ENCODE assay signal across 2 cellular contexts in genomic region chr10:2144584-2144983, GRCh38.
TF ChIP-seq lines count a peak whose summit lies in the region.

No MANE protein-coding gene starts in this region.

TF ChIP-seq in GM23338, 12 proteins besides CTCF, POLR2A, EP300 and RAD21:
- TF ChIP-seq, protein P1, sequence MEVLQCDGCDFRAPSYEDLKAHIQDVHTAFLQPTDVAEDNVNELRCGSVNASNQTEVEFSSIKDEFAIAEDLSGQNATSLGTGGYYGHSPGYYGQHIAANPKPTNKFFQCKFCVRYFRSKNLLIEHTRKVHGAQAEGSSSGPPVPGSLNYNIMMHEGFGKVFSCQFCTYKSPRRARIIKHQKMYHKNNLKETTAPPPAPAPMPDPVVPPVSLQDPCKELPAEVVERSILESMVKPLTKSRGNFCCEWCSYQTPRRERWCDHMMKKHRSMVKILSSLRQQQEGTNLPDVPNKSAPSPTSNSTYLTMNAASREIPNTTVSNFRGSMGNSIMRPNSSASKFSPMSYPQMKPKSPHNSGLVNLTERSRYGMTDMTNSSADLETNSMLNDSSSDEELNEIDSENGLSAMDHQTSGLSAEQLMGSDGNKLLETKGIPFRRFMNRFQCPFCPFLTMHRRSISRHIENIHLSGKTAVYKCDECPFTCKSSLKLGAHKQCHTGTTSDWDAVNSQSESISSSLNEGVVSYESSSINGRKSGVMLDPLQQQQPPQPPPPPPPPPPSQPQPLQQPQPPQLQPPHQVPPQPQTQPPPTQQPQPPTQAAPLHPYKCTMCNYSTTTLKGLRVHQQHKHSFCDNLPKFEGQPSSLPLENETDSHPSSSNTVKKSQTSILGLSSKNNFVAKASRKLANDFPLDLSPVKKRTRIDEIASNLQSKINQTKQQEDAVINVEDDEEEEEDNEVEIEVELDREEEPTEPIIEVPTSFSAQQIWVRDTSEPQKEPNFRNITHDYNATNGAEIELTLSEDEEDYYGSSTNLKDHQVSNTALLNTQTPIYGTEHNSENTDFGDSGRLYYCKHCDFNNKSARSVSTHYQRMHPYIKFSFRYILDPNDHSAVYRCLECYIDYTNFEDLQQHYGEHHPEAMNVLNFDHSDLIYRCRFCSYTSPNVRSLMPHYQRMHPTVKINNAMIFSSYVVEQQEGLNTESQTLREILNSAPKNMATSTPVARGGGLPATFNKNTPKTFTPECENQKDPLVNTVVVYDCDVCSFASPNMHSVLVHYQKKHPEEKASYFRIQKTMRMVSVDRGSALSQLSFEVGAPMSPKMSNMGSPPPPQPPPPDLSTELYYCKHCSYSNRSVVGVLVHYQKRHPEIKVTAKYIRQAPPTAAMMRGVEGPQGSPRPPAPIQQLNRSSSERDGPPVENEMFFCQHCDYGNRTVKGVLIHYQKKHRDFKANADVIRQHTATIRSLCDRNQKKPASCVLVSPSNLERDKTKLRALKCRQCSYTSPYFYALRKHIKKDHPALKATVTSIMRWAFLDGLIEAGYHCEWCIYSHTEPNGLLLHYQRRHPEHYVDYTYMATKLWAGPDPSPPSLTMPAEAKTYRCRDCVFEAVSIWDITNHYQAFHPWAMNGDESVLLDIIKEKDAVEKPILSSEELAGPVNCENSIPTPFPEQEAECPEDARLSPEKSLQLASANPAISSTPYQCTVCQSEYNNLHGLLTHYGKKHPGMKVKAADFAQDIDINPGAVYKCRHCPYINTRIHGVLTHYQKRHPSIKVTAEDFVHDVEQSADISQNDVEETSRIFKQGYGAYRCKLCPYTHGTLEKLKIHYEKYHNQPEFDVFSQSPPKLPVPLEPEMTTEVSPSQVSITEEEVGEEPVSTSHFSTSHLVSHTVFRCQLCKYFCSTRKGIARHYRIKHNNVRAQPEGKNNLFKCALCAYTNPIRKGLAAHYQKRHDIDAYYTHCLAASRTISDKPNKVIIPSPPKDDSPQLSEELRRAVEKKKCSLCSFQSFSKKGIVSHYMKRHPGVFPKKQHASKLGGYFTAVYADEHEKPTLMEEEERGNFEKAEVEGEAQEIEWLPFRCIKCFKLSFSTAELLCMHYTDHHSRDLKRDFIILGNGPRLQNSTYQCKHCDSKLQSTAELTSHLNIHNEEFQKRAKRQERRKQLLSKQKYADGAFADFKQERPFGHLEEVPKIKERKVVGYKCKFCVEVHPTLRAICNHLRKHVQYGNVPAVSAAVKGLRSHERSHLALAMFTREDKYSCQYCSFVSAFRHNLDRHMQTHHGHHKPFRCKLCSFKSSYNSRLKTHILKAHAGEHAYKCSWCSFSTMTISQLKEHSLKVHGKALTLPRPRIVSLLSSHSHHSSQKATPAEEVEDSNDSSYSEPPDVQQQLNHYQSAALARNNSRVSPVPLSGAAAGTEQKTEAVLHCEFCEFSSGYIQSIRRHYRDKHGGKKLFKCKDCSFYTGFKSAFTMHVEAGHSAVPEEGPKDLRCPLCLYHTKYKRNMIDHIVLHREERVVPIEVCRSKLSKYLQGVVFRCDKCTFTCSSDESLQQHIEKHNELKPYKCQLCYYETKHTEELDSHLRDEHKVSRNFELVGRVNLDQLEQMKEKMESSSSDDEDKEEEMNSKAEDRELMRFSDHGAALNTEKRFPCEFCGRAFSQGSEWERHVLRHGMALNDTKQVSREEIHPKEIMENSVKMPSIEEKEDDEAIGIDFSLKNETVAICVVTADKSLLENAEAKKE (CRISPR knock-in tag; IDR thresholded peaks at IDR 0.05), result no peak
- TF ChIP-seq ZNF331 (CRISPR knock-in tag; IDR thresholded peaks at IDR 0.05; ENCODE audit: low read depth) (no peak), POLR2AphosphoS5 (IDR thresholded peaks at IDR 0.05; ENCODE audit: low read depth) (no peak), EZH2phosphoT487 (IDR thresholded peaks at IDR 0.05; ENCODE audit: unreplicated experiment) (no peak), EZH2 (IDR thresholded peaks at IDR 0.05; ENCODE audit: low read depth, unreplicated experiment) (no peak), ZNF114 (CRISPR knock-in tag; IDR thresholded peaks at IDR 0.05) (no peak), JUNB (IDR thresholded peaks at IDR 0.05; ENCODE audit: unreplicated experiment) (no peak), NANOG (IDR thresholded peaks at IDR 0.05; ENCODE audit: borderline replicate concordance) (no peak), CREB1 (CRISPR knock-in tag; IDR thresholded peaks at IDR 0.05; ENCODE audit: low read depth) (no peak), STAT1 (IDR thresholded peaks at IDR 0.05; ENCODE audit: unreplicated experiment) (no peak)
- TF ChIP-seq, protein P2, sequence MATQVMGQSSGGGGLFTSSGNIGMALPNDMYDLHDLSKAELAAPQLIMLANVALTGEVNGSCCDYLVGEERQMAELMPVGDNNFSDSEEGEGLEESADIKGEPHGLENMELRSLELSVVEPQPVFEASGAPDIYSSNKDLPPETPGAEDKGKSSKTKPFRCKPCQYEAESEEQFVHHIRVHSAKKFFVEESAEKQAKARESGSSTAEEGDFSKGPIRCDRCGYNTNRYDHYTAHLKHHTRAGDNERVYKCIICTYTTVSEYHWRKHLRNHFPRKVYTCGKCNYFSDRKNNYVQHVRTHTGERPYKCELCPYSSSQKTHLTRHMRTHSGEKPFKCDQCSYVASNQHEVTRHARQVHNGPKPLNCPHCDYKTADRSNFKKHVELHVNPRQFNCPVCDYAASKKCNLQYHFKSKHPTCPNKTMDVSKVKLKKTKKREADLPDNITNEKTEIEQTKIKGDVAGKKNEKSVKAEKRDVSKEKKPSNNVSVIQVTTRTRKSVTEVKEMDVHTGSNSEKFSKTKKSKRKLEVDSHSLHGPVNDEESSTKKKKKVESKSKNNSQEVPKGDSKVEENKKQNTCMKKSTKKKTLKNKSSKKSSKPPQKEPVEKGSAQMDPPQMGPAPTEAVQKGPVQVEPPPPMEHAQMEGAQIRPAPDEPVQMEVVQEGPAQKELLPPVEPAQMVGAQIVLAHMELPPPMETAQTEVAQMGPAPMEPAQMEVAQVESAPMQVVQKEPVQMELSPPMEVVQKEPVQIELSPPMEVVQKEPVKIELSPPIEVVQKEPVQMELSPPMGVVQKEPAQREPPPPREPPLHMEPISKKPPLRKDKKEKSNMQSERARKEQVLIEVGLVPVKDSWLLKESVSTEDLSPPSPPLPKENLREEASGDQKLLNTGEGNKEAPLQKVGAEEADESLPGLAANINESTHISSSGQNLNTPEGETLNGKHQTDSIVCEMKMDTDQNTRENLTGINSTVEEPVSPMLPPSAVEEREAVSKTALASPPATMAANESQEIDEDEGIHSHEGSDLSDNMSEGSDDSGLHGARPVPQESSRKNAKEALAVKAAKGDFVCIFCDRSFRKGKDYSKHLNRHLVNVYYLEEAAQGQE (IDR thresholded peaks at IDR 0.05; ENCODE audit: unreplicated experiment), result no peak
- TF ChIP-seq, protein P3, sequence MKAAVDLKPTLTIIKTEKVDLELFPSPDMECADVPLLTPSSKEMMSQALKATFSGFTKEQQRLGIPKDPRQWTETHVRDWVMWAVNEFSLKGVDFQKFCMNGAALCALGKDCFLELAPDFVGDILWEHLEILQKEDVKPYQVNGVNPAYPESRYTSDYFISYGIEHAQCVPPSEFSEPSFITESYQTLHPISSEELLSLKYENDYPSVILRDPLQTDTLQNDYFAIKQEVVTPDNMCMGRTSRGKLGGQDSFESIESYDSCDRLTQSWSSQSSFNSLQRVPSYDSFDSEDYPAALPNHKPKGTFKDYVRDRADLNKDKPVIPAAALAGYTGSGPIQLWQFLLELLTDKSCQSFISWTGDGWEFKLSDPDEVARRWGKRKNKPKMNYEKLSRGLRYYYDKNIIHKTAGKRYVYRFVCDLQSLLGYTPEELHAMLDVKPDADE (IDR thresholded peaks at IDR 0.05), result no peak

TF ChIP-seq in H1, 55 proteins besides CTCF, POLR2A, EP300 and RAD21:
- TF ChIP-seq EGR1 (IDR thresholded peaks at IDR 0.05; ENCODE audit: borderline replicate concordance, low read depth, low read length), result no peak
- no peak for TF ChIP-seq JUN (IDR thresholded peaks at IDR 0.05; ENCODE audit: low read depth, low read length)
- no peak for TF ChIP-seq POLR2AphosphoS5 (IDR thresholded peaks at IDR 0.05; ENCODE audit: low read depth, low read length)
- no peak for TF ChIP-seq NRF1 (IDR thresholded peaks at IDR 0.05; ENCODE audit: low read depth, low read length)
- no peak for TF ChIP-seq FOSL1 (IDR thresholded peaks at IDR 0.05; ENCODE audit: insufficient read depth, low read depth, low read length)
- TF ChIP-seq GTF2F1 (IDR thresholded peaks at IDR 0.05; ENCODE audit: borderline replicate concordance, low read depth, low read length), result no peak
- no peak for TF ChIP-seq SP4 (IDR thresholded peaks at IDR 0.05; ENCODE audit: low read length)
- no peak for TF ChIP-seq ATF3 (IDR thresholded peaks at IDR 0.05; ENCODE audit: insufficient read depth, low read depth, low read length)
- TF ChIP-seq CHD1 (IDR thresholded peaks at IDR 0.05; ENCODE audit: low read depth, low read length), result no peak
- TF ChIP-seq BRCA1 (IDR thresholded peaks at IDR 0.05; ENCODE audit: low read depth, low read length), result no peak
- TF ChIP-seq TAF1 (IDR thresholded peaks at IDR 0.05; ENCODE audit: low read depth, low read length), result no peak
- TF ChIP-seq SP2 (IDR thresholded peaks at IDR 0.05; ENCODE audit: low read length), result no peak
- no peak for TF ChIP-seq SAP30 (IDR thresholded peaks at IDR 0.05; ENCODE audit: insufficient read depth, insufficient replicate concordance, low read length)
- no peak for TF ChIP-seq POU5F1 (IDR thresholded peaks at IDR 0.05; ENCODE audit: low read depth, low read length)
- TF ChIP-seq HDAC6 (IDR thresholded peaks at IDR 0.05; ENCODE audit: low read depth, low read length), result no peak
- TF ChIP-seq EZH2 (IDR thresholded peaks at IDR 0.05; ENCODE audit: low read depth, low read length, severe bottlenecking), result no peak
- TF ChIP-seq, protein P4, sequence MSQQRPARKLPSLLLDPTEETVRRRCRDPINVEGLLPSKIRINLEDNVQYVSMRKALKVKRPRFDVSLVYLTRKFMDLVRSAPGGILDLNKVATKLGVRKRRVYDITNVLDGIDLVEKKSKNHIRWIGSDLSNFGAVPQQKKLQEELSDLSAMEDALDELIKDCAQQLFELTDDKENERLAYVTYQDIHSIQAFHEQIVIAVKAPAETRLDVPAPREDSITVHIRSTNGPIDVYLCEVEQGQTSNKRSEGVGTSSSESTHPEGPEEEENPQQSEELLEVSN (IDR thresholded peaks at IDR 0.05), result no peak
- TF ChIP-seq CEBPB (IDR thresholded peaks at IDR 0.05; ENCODE audit: low read depth, low read length), result no peak
- no peak for TF ChIP-seq JUND (IDR thresholded peaks at IDR 0.05; ENCODE audit: low read length)
- no peak for TF ChIP-seq YY1 (IDR thresholded peaks at IDR 0.05; ENCODE audit: low read depth, low read length)
